In genomic region chr4:40308528-40309122, GRCh38 we compare ENCODE assay signal across 1 cellular context.
TF ChIP-seq lines count a peak whose summit lies in the region.

No MANE protein-coding gene starts in this region.

TF ChIP-seq in HepG2, 621 proteins besides CTCF, POLR2A, EP300 and RAD21:
- TF ChIP-seq AGO2 (optimal IDR thresholded peaks at IDR 0.05; ENCODE audit: low read depth, low read length), result no peak
- TF ChIP-seq MEIS1 (CRISPR knock-in tag; IDR thresholded peaks at IDR 0.05; ENCODE audit: borderline replicate concordance), result no peak
- TF ChIP-seq PAX8 (CRISPR knock-in tag; IDR thresholded peaks at IDR 0.05; ENCODE audit: borderline replicate concordance), result no peak
